Comparison of ENCODE assay signal across 30 cellular contexts in genomic region chr19:2497186-2497585, GRCh38.
"Had no signal": no experiment of that assay in that cellular context is flagged by ENCODE, and none has a peak within 500 bp of the region (broad histone marks: within the 10 kb centered on the region; RNA-seq: fewer than 3 reads in every experiment).

No MANE protein-coding gene starts in this region.

- ATAC-seq: activated naive CD4-positive, alpha-beta T cell treated with anti-CD3 and anti-CD28 coated beads, Interleukin-2, amount 50 U/mL, for 72 hours; gastrocnemius medialis; left cardiac atrium; naive thymus-derived CD8-positive, alpha-beta T cell; right cardiac atrium; stimulated activated effector memory CD8-positive, alpha-beta T cell treated with anti-CD3 and anti-CD28 coated beads, Interleukin-12 subunit alpha, Interleukin-12 subunit beta, amount 100 ng/mL, for 72 hours; T-helper 17 cell had no signal

- H2AFZ ChIP-seq: hepatocyte had no signal

- H3K4me2 ChIP-seq: hepatocyte had no signal

- H3K4me3 ChIP-seq: colonic mucosa, esophagus squamous epithelium, gastrocnemius medialis, hepatocyte, skin epidermis, thoracic aorta, uterus had no signal

- H3K27ac ChIP-seq: colonic mucosa, epithelial cell of prostate, esophagus squamous epithelium, hepatocyte, thoracic aorta, uterus had no signal

- H3K36me3 ChIP-seq: colonic mucosa, esophagus squamous epithelium, gastrocnemius medialis, thoracic aorta, uterus had no signal

- H3K27me3 ChIP-seq: colonic mucosa, gastrocnemius medialis, hepatocyte, uterus had no signal

- H3K79me2 ChIP-seq: hepatocyte had no signal

- H3K9me3 ChIP-seq: colonic mucosa, esophagus squamous epithelium, gastrocnemius medialis, thoracic aorta, uterus had no signal

- FAIRE-seq: bronchial epithelial cell, endometrium, keratinocyte had no signal

- DNase-seq: activated CD4-positive, alpha-beta memory T cell treated with anti-CD3 and anti-CD28 coated beads, Interleukin-2, amount 10 ng/mL, durations not matched to agents 7 days and 5 days; activated CD4-positive, alpha-beta T cell treated with anti-CD3 and anti-CD28 coated beads, Interleukin-2, amount 10 ng/mL, durations not matched to agents 24 days and 14 days; activated CD4-positive, CD25-positive, alpha-beta regulatory T cell treated with anti-CD3 and anti-CD28 coated beads, Interleukin-2, amount 50 U/mL, for 72 hours; activated CD8-positive, alpha-beta memory T cell treated with anti-CD3 and anti-CD28 coated beads, Interleukin-2, amount 50 U/mL, for 48 hours; activated T-cell treated with anti-CD3 and anti-CD28 coated beads, Interleukin-2, amount 50 U/mL, for 24 hours; colonic mucosa; effector CD8-positive, alpha-beta T cell; esophagus squamous epithelium; gastrocnemius medialis; glutamatergic neuron; left cardiac atrium; mammary epithelial cell; midbrain; naive thymus-derived CD8-positive, alpha-beta T cell; nucleus accumbens; right cardiac atrium; stimulated activated CD4-positive, alpha-beta T cell treated with anti-CD3 and anti-CD28 coated beads, Interleukin-12 subunit alpha, Interleukin-12 subunit beta, amount 100 ng/mL, for 4 hours; stimulated activated CD4-positive, alpha-beta T cell treated with anti-CD3 and anti-CD28 coated beads, Interleukin-4, amount 100 ng/mL, for 24 hours; T-helper 17 cell; T1000; uterus had no signal
